Comparison of ENCODE assay signal across 8 cellular contexts in genomic region chr19:45523642-45524256, GRCh38. TPM values are rescaled to one million over a fixed set of nuclear protein-coding genes. Genes with fewer than 3 reads are reported as not detected.
DNase-seq lines count a peak whose midpoint lies in the region; ATAC-seq and TF ChIP-seq lines count a peak whose summit lies in the region.

No MANE protein-coding gene starts in this region.

- peaks cover 99% of the 10 kb centered on the region for H3K36me3 Mint-ChIP-seq in dendritic cell treated with granulocyte-macrophage colony-stimulating factor and Interleukin-4, amounts not matched to agents 40 ng/mL and 50 ng/mL, for 4 days (ENCODE audit: low read depth)

- H3K4me3 Mint-ChIP-seq in dendritic cell treated with granulocyte-macrophage colony-stimulating factor and Interleukin-4, amounts not matched to agents 40 ng/mL and 50 ng/mL, for 4 days, result no peak overlapping the region

- TF ChIP-seq POLR2A in right lobe of liver (IDR thresholded peaks at IDR 0.05), result no peak

- ATAC-seq in right lobe of liver, result peak; percentile 90 to 96 (median 93)

- no peaks in the 10 kb centered on the region for H3K27me3 ChIP-seq in right lobe of liver

- no peak overlapping the region for H3K27ac ChIP-seq in right lobe of liver

- WGBS in right lobe of liver (ENCODE audit: insufficient coverage, low coverage, low lambda C conversion rate, missing lambda C conversion rate), result 34% methylated on average over 5 of the region's 9 CpGs

- peak; percentile 83 to 92 (median 89) for TF ChIP-seq CTCF in right lobe of liver (IDR thresholded peaks at IDR 0.05)

- DNase-seq in Ammon's horn (ENCODE audit: low spot score) (peak; percentile 93), GM19238 (ENCODE audit: insufficient read length, low spot score) (peak; percentile 86), HS-27A (ENCODE audit: low read depth) (peak; percentile 71), NCI-H82 (lab: John Stamatoyannopoulos, UW) (peak; percentile 97), right lobe of liver (peak; percentile 55 to 80 (median 77))
- DNase-seq in activated CD4-positive, alpha-beta T cell treated with anti-CD3 and anti-CD28 coated beads, Interleukin-2, amount 50 U/mL, for 24 hours (ENCODE audit: low read depth in 1 of 2, low spot score in 1 of 2), result peak; percentile 54 to 73
- peak; percentile 37 to 49 (median 47) for DNase-seq in stimulated activated CD4-positive, alpha-beta T cell treated with anti-CD3 and anti-CD28 coated beads, TNF-alpha, amount 100 ng/mL, for 1 hour (ENCODE audit: low read depth in 3 of 3, low spot score in 1 of 3)

- no peaks in the 10 kb centered on the region for H3K9me3 ChIP-seq in right lobe of liver

- peaks cover 8% of the 10 kb centered on the region for H3K27me3 Mint-ChIP-seq in dendritic cell treated with granulocyte-macrophage colony-stimulating factor and Interleukin-4, amounts not matched to agents 40 ng/mL and 50 ng/mL, for 4 days

- H3K9me3 Mint-ChIP-seq in dendritic cell treated with granulocyte-macrophage colony-stimulating factor and Interleukin-4, amounts not matched to agents 40 ng/mL and 50 ng/mL, for 4 days, result no peaks in the 10 kb centered on the region

- peak overlapping the region; percentile 47 for H3K27ac Mint-ChIP-seq in dendritic cell treated with granulocyte-macrophage colony-stimulating factor and Interleukin-4, amounts not matched to agents 40 ng/mL and 50 ng/mL, for 4 days

- no peak overlapping the region for H3K4me3 ChIP-seq in right lobe of liver

- intact Hi-C loops in dendritic cell treated with granulocyte-macrophage colony-stimulating factor and Interleukin-4, amounts not matched to agents 40 ng/mL and 50 ng/mL, for 4 days (cut with micrococcal nuclease), result loop anchor here (1.0 to 10.0 kb wide), 4 partner anchors 8 to 121 kb away; no protein-coding TSS in a partner anchor
- intact Hi-C loops in right lobe of liver (cut with DNase I), result loop anchor here (5.0 to 10.0 kb wide), 4 partner anchors 44 to 121 kb away; partner anchors contain the start of gene EML2 (in 1 of the 2)

- peaks cover 0 to 26% (median 0%) of the 10 kb centered on the region in 4 donors for H3K4me1 ChIP-seq in right lobe of liver

- peaks cover 76% of the 10 kb centered on the region for H3K4me1 Mint-ChIP-seq in dendritic cell treated with granulocyte-macrophage colony-stimulating factor and Interleukin-4, amounts not matched to agents 40 ng/mL and 50 ng/mL, for 4 days (ENCODE audit: low read depth)

- peaks cover 0 to 34% (median 20%) of the 10 kb centered on the region in 4 donors for H3K36me3 ChIP-seq in right lobe of liver

RNA-seq across cellular contexts. Expression of gene VASP, which starts 16.5 kb away (rescaled TPM):
- total RNA-seq in right lobe of liver, result 10 to 100 TPM; 19.4 to 64.1 (median 30.6) TPM

RNA-seq across cellular contexts. Expression of gene PPM1N, which starts 25.5 kb away (rescaled TPM):
- 1 to 10 TPM in 2 of 6 experiments, under 1 TPM in 3, not detected in 1; 0.32 to 2.0 (median 0.51) TPM for total RNA-seq in right lobe of liver

RNA-seq across cellular contexts. Expression of gene RTN2, which starts 26.9 kb away (rescaled TPM):
- total RNA-seq in right lobe of liver, result 1 to 10 TPM; 1.5 to 7.2 (median 2.9) TPM

RNA-seq across cellular contexts. Expression of gene FOSB, which starts 56.0 kb away (rescaled TPM):
- 1 to 10 TPM in 1 of 6 experiments, under 1 TPM in 5; 0.19 to 1.2 (median 0.44) TPM for total RNA-seq in right lobe of liver

Comparison
In these comparisons a context has a peak if more than half of its experiments do, and no peak if none do; other contexts are left out.
1. DNase-seq: peak in every context shown above with its lines; median percentile 97 in NCI-H82; 93 in Ammon's horn; 86 in GM19238; 77 in right lobe of liver; 71 in HS-27A; 64 in activated CD4-positive, alpha-beta T cell treated with anti-CD3 and anti-CD28 coated beads, Interleukin-2, amount 50 U/mL, for 24 hours; 47 in stimulated activated CD4-positive, alpha-beta T cell treated with anti-CD3 and anti-CD28 coated beads, TNF-alpha, amount 100 ng/mL, for 1 hour.